Comparison of ENCODE assay signal across 22 cellular contexts in the genomic region with DNA sequence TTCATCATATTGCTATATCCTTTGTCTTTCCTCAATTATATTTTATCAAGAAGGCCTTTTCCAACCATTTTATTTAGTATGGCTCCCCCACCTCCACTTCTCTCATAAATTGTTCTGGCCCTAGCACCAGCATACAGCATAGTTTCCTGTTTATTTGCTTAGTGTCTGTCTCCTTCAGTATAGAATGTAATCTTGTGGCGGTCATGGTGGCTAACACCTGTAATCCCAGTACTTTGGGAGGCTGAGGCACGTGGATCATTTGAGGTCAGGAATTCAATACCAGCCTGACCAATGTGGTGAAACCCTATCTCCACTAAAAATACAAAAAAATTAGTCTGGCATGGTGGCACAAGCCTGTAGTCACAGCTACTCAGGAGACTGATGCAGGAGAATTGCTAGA. TPM values are rescaled to one million over a fixed set of nuclear protein-coding genes. Genes with fewer than 3 reads are reported as not detected.
A peak's percentile ranks its signal among the peaks of the same experiment; 100 is the strongest.
DNase-seq lines count a peak whose midpoint lies in the region; ATAC-seq, FAIRE-seq and TF ChIP-seq lines count a peak whose summit lies in the region.
"Had no signal": no experiment of that assay in that cellular context is flagged by ENCODE, and none has a peak within 500 bp of the region (broad histone marks: within the 10 kb centered on the region; RNA-seq: fewer than 3 reads in every experiment).

No MANE protein-coding gene starts in this region.

- peak; percentile 43 for ATAC-seq in stimulated activated effector memory CD8-positive, alpha-beta T cell treated with anti-CD3 and anti-CD28 coated beads, Interleukin-12 subunit alpha, Interleukin-12 subunit beta, amount 100 ng/mL, for 72 hours
- ATAC-seq in Right ventricle myocardium inferior = no peak
- ATAC-seq: GM23338 had no signal

- FAIRE-seq in H54 (lab: Jason Lieb, UNC) = no peak
- FAIRE-seq: A204.1, GM12891, GM18507 had no signal

- H3K14ac ChIP-seq in trophoblast cell (ENCODE audit: low read length) = no peak overlapping the region

- H3K36me3 Mint-ChIP-seq in immature natural killer cell = peaks cover 0 to 9% (median 6%) of the 10 kb centered on the region in 3 donors
- no peaks in the 10 kb centered on the region for H3K36me3 Mint-ChIP-seq in stimulated activated effector memory CD8-positive, alpha-beta T cell treated with anti-CD3 and anti-CD28 coated beads, Interleukin-12 subunit alpha, Interleukin-12 subunit beta, amount 100 ng/mL, for 72 hours
- H3K36me3 Mint-ChIP-seq: CD4-positive, CD25-positive, alpha-beta regulatory T cell had no signal

- no peak overlapping the region for H3K4me3 Mint-ChIP-seq in immature natural killer cell
- no peak overlapping the region for H3K4me3 Mint-ChIP-seq in stimulated activated effector memory CD8-positive, alpha-beta T cell treated with anti-CD3 and anti-CD28 coated beads, Interleukin-12 subunit alpha, Interleukin-12 subunit beta, amount 100 ng/mL, for 72 hours
- H3K4me3 Mint-ChIP-seq: B cell; CD4-positive, CD25-positive, alpha-beta regulatory T cell; CD8-positive, alpha-beta memory T cell; GM23338; HFFc6 had no signal

- H3K27me3 ChIP-seq in SJCRH30 (no peaks in the 10 kb centered on the region), trophoblast cell (ENCODE audit: insufficient read depth, low read length) (no peaks in the 10 kb centered on the region)
- H3K27me3 ChIP-seq: BLaER1 had no signal

- no peak overlapping the region for H3K9ac ChIP-seq in trophoblast cell (ENCODE audit: low read length)
- H3K9ac ChIP-seq: BLaER1 had no signal

- H4K91ac ChIP-seq in trophoblast cell (ENCODE audit: low read depth, low read length) = no peak overlapping the region

- no peak overlapping the region for H3K23ac ChIP-seq in trophoblast cell (ENCODE audit: low read length)

- H2BK5ac ChIP-seq in trophoblast cell (ENCODE audit: low read depth, low read length, poor library complexity) = no peak overlapping the region

- no peaks in the 10 kb centered on the region for H3K36me3 ChIP-seq in SJCRH30
- no peaks in the 10 kb centered on the region for H3K36me3 ChIP-seq in trophoblast cell (ENCODE audit: control insufficient read depth in 1 of 2, insufficient read depth in 2 of 2, low read length in 2 of 2)
- H3K36me3 ChIP-seq: BLaER1, HAP-1 had no signal

- H3K79me1 ChIP-seq in trophoblast cell (ENCODE audit: low read length) = no peaks in the 10 kb centered on the region

- no peak for TF ChIP-seq POLR2A in H54 (IDR thresholded peaks at IDR 0.05; ENCODE audit: low read depth, low read length)

- H3K79me2 ChIP-seq in trophoblast cell (ENCODE audit: control insufficient read depth, insufficient read depth, low read length, poor library complexity) = no peaks in the 10 kb centered on the region

- peaks cover 0 to 3% (median 0%) of the 10 kb centered on the region in 3 donors for H3K27me3 Mint-ChIP-seq in immature natural killer cell (ENCODE audit: low read depth in 3 of 3)
- H3K27me3 Mint-ChIP-seq: B cell; CD4-positive, CD25-positive, alpha-beta regulatory T cell had no signal

- WGBS in trophoblast cell (ENCODE audit: extremely low coverage, insufficient coverage, insufficient read length) = no CpG with 5 or more reads among the region's 2 CpGs

- H2BK12ac ChIP-seq in trophoblast cell (ENCODE audit: low read length) = no peak overlapping the region

- H3K4me1 ChIP-seq in SJCRH30 (peaks cover 10% of the 10 kb centered on the region), trophoblast cell (ENCODE audit: control insufficient read depth in 1 of 2, insufficient read depth in 2 of 2, low read length in 2 of 2) (no peaks in the 10 kb centered on the region)
- H3K4me1 ChIP-seq: BLaER1, HAP-1 had no signal

- DNase-seq in NCI-H146 treated with DMSO at 0.1 percent for 48 hours (lab: John Stamatoyannopoulos, UW; ENCODE audit: unreplicated experiment) = peak; percentile 10
- no peak for DNase-seq in NCI-H146 (lab: John Stamatoyannopoulos, UW)
- DNase-seq in SJCRH30 = peak; percentile 68 to 79
- peak; percentile 9 to 29 (median 24) for DNase-seq in immature natural killer cell
- no peak for DNase-seq in stimulated activated effector memory CD8-positive, alpha-beta T cell treated with anti-CD3 and anti-CD28 coated beads, Interleukin-12 subunit alpha, Interleukin-12 subunit beta, amount 100 ng/mL, for 72 hours (ENCODE audit: low spot score in 2 of 2)
- no peak for DNase-seq in H54 (ENCODE audit: insufficient read length, low spot score)
- no peak for DNase-seq in trophoblast cell
- no peak for DNase-seq in Right ventricle myocardium inferior (ENCODE audit: missing footprints)
- DNase-seq: CD4-positive, CD25-positive, alpha-beta regulatory T cell; CD8-positive, alpha-beta memory T cell; DMS79 treated with DMSO at 0.1 percent for 48 hours; GF-D8 had no signal

- H4K12ac ChIP-seq in trophoblast cell (ENCODE audit: low read depth, low read length) = no peak overlapping the region

- H3K27ac Mint-ChIP-seq in immature natural killer cell = peak overlapping the region in 3 of 6 donors; percentile 18 to 91 (median 68)
- no peak overlapping the region for H3K27ac Mint-ChIP-seq in stimulated activated effector memory CD8-positive, alpha-beta T cell treated with anti-CD3 and anti-CD28 coated beads, Interleukin-12 subunit alpha, Interleukin-12 subunit beta, amount 100 ng/mL, for 72 hours
- H3K27ac Mint-ChIP-seq: B cell; CD4-positive, CD25-positive, alpha-beta regulatory T cell; GM23338 had no signal

- H3K27ac ChIP-seq in SJCRH30 (peak overlapping the region; percentile 10; the same call in 1 of the 2 replicates), trophoblast cell (ENCODE audit: low read depth, low read length) (no peak overlapping the region)
- H3K27ac ChIP-seq: 22Rv1, BLaER1, C4-2B had no signal

- H3K4me2 ChIP-seq in trophoblast cell (ENCODE audit: low read length) = no peak overlapping the region
- H3K4me2 ChIP-seq: BLaER1, GM23338 had no signal

- intact Hi-C loops in Right ventricle myocardium inferior (cut with DNase I) = no loop called here

- peaks cover 0 to 8% (median 6%) of the 10 kb centered on the region in 6 donors for H3K9me3 Mint-ChIP-seq in immature natural killer cell
- H3K9me3 Mint-ChIP-seq in stimulated activated effector memory CD8-positive, alpha-beta T cell treated with anti-CD3 and anti-CD28 coated beads, Interleukin-12 subunit alpha, Interleukin-12 subunit beta, amount 100 ng/mL, for 72 hours = peaks cover 6% of the 10 kb centered on the region

- no peak overlapping the region for H2AK5ac ChIP-seq in trophoblast cell (ENCODE audit: low read length)

- no peak overlapping the region for H2BK120ac ChIP-seq in trophoblast cell (ENCODE audit: insufficient read depth, low read length, poor library complexity)

- no peak overlapping the region for H3K18ac ChIP-seq in trophoblast cell (ENCODE audit: low read length)

- no peak overlapping the region for H3K4ac ChIP-seq in trophoblast cell (ENCODE audit: low read depth, low read length)

- H4K8ac ChIP-seq in trophoblast cell (ENCODE audit: low read depth, low read length) = no peak overlapping the region

- H3K9me3 ChIP-seq in SJCRH30 (replicated peaks) (peaks cover under 1% of the 10 kb centered on the region; the same call in 1 of the 2 replicates), trophoblast cell (ENCODE audit: insufficient read depth, low read depth, low read length) (peaks cover 2% of the 10 kb centered on the region)
- H3K9me3 ChIP-seq: HAP-1 had no signal

- H2AFZ ChIP-seq in trophoblast cell (ENCODE audit: insufficient read depth, low read length, poor library complexity) = no peak overlapping the region
- H2AFZ ChIP-seq: GM23338 had no signal

- H3K4me3 ChIP-seq in SJCRH30 (no peak overlapping the region), trophoblast cell (ENCODE audit: low read depth, low read length) (no peak overlapping the region)
- H3K4me3 ChIP-seq: BLaER1, GM23338, HAP-1 had no signal

- peaks cover 4 to 10% of the 10 kb centered on the region in 2 donors for H3K4me1 Mint-ChIP-seq in immature natural killer cell
- H3K4me1 Mint-ChIP-seq in stimulated activated effector memory CD8-positive, alpha-beta T cell treated with anti-CD3 and anti-CD28 coated beads, Interleukin-12 subunit alpha, Interleukin-12 subunit beta, amount 100 ng/mL, for 72 hours = peaks cover 6% of the 10 kb centered on the region
- H3K4me1 Mint-ChIP-seq: B cell had no signal

RNA-seq across cellular contexts. Expression of a gene that starts 39.6 kb away (rescaled TPM):
- 53.0 and 53.8 TPM in 2 replicates for total RNA-seq in SJCRH30 (2014; rRNA removed; shearing (Covaris generic))
- 10 to 100 TPM in 2 of 3 donors, 1 to 10 TPM in 1; 7.4 to 46.8 (median 22.0) TPM for polyA plus RNA-seq in immature natural killer cell
- polyA plus RNA-seq in trophoblast cell (2013) = 15.0 and 15.9 TPM in 2 replicates
- total RNA-seq in Right ventricle myocardium inferior = 66.3 TPM

RNA-seq across cellular contexts. Expression of a gene that starts 47.9 kb away (rescaled TPM):
- 115 and 118 TPM in 2 replicates for total RNA-seq in SJCRH30 (2014; rRNA removed; shearing (Covaris generic))
- 10 to 100 TPM; 35.6 to 67.4 (median 39.8) TPM for polyA plus RNA-seq in immature natural killer cell
- polyA plus RNA-seq in trophoblast cell (2013) = 64.3 and 68.6 TPM in 2 replicates
- 18.3 TPM for total RNA-seq in Right ventricle myocardium inferior

Comparison
In these comparisons a context has a peak if more than half of its experiments do, and no peak if none do; other contexts are left out.
1. DNase-seq: peak in NCI-H146 treated with DMSO at 0.1 percent for 48 hours (single experiment), SJCRH30 (2 of 2) and immature natural killer cell (3 of 3); none in NCI-H146 (single experiment), stimulated activated effector memory CD8-positive, alpha-beta T cell treated with anti-CD3 and anti-CD28 coated beads, Interleukin-12 subunit alpha, Interleukin-12 subunit beta, amount 100 ng/mL, for 72 hours (0 of 2), H54 (single experiment), trophoblast cell (0 of 2) and Right ventricle myocardium inferior (single experiment).